Comparison of ENCODE assay signal across 15 cellular contexts in the genomic region with DNA sequence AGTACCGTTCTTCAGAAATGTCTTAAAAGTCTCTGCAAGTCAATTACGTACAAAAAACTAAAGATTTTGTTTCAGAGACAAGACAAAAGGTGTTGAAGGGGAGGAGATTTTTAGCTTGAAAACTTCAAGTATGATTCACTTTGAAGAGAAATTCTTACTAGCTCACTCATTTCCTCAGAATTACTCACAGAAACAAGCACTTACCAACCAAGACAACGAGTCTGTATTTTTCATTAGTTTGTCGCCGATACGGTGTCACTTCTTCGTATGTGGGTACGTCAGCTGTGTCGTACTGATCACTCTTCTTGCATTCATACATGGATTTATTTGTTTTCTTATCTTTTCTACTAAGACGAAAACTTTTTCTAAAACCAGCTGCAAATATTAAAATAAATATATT.
DNase-seq lines count a peak whose midpoint lies in the region; ATAC-seq and TF ChIP-seq lines count a peak whose summit lies in the region.
"Had no signal": no experiment of that assay in that cellular context is flagged by ENCODE, and none has a peak within 500 bp of the region (broad histone marks: within the 10 kb centered on the region; RNA-seq: fewer than 3 reads in every experiment).

No MANE protein-coding gene starts in this region.

- peaks cover 16% of the 10 kb centered on the region for H3K4me1 Mint-ChIP-seq in activated naive CD4-positive, alpha-beta T cell treated with anti-CD3 and anti-CD28 coated beads for 36 hours (ENCODE audit: low read depth)
- H3K4me1 Mint-ChIP-seq in activated naive CD4-positive, alpha-beta T cell treated with anti-CD3 and anti-CD28 coated beads, Interleukin-2, amount 10 ng/mL, durations not matched to agents 7 days and 5 days: peaks cover 9% of the 10 kb centered on the region

- peak; percentile 25 for DNase-seq in activated naive CD4-positive, alpha-beta T cell treated with anti-CD3 and anti-CD28 coated beads for 36 hours
- DNase-seq in activated naive CD4-positive, alpha-beta T cell treated with anti-CD3 and anti-CD28 coated beads, Interleukin-2, amount 10 ng/mL, durations not matched to agents 7 days and 5 days: no peak
- peak; percentile 8 to 78 for DNase-seq in SW 1271 (lab: John Stamatoyannopoulos, UW)
- peak; percentile 75 for DNase-seq in fibroblast of pulmonary artery (ENCODE audit: low read depth)
- no peak for DNase-seq in smooth muscle cell (lab: John Stamatoyannopoulos, UW; ENCODE audit: unreplicated experiment)
- DNase-seq in DMS153 treated with DMSO at 0.1 percent for 48 hours (lab: John Stamatoyannopoulos, UW; ENCODE audit: unreplicated experiment): no peak
- no peak for DNase-seq in NCI-H2107 (lab: John Stamatoyannopoulos, UW)
- DNase-seq: BE2C; effector memory CD4-positive, alpha-beta T cell; GF-D8; NCI-H1694; small intestine; upper lobe of right lung had no signal

- no peaks in the 10 kb centered on the region for H3K27me3 ChIP-seq in smooth muscle cell (ENCODE audit: low read depth)
- H3K27me3 ChIP-seq: BE2C, upper lobe of right lung had no signal

- CTCF ChIA-PET in activated naive CD4-positive, alpha-beta T cell treated with anti-CD3 and anti-CD28 coated beads for 36 hours (lab: Charles Lee): no interaction called here
- CTCF ChIA-PET in activated naive CD4-positive, alpha-beta T cell treated with anti-CD3 and anti-CD28 coated beads, Interleukin-2, amount 10 ng/mL, durations not matched to agents 7 days and 5 days (lab: Charles Lee): no interaction called here

- H3K27ac ChIP-seq in smooth muscle cell (ENCODE audit: low read depth): peak overlapping the region; percentile 96
- H3K27ac ChIP-seq: upper lobe of right lung had no signal

- no peaks in the 10 kb centered on the region for H3K27me3 Mint-ChIP-seq in activated naive CD4-positive, alpha-beta T cell treated with anti-CD3 and anti-CD28 coated beads for 36 hours (ENCODE audit: low read depth)
- no peaks in the 10 kb centered on the region for H3K27me3 Mint-ChIP-seq in activated naive CD4-positive, alpha-beta T cell treated with anti-CD3 and anti-CD28 coated beads, Interleukin-2, amount 10 ng/mL, durations not matched to agents 7 days and 5 days

- peak overlapping the region; percentile 88 for H3K9ac ChIP-seq in smooth muscle cell (ENCODE audit: low read depth)

- WGBS in smooth muscle cell (ENCODE audit: low lambda C conversion rate): 45% methylated on average over 10 of the region's 10 CpGs

- H3K36me3 ChIP-seq in smooth muscle cell (ENCODE audit: low read depth): no peaks in the 10 kb centered on the region
- H3K36me3 ChIP-seq: BE2C, upper lobe of right lung had no signal

- intact Hi-C loops in activated naive CD4-positive, alpha-beta T cell treated with anti-CD3 and anti-CD28 coated beads for 36 hours (cut with micrococcal nuclease): loop anchor here (2.0 to 5.0 kb wide), 3 partner anchors 89 to 347 kb away; no protein-coding TSS in a partner anchor

- no peak overlapping the region for H3K4me3 Mint-ChIP-seq in activated naive CD4-positive, alpha-beta T cell treated with anti-CD3 and anti-CD28 coated beads for 36 hours
- H3K4me3 Mint-ChIP-seq in activated naive CD4-positive, alpha-beta T cell treated with anti-CD3 and anti-CD28 coated beads, Interleukin-2, amount 10 ng/mL, durations not matched to agents 7 days and 5 days: no peak overlapping the region

- peak overlapping the region; percentile 48 for H2AFZ ChIP-seq in smooth muscle cell (ENCODE audit: low read depth)

- H3K27ac Mint-ChIP-seq in activated naive CD4-positive, alpha-beta T cell treated with anti-CD3 and anti-CD28 coated beads for 36 hours: peak overlapping the region; percentile 81
- H3K27ac Mint-ChIP-seq in activated naive CD4-positive, alpha-beta T cell treated with anti-CD3 and anti-CD28 coated beads, Interleukin-2, amount 10 ng/mL, durations not matched to agents 7 days and 5 days: no peak overlapping the region

- no peaks in the 10 kb centered on the region for H4K20me1 ChIP-seq in smooth muscle cell (ENCODE audit: low read depth)

- H3K79me2 ChIP-seq in smooth muscle cell (ENCODE audit: low read depth): no peaks in the 10 kb centered on the region

- H3K4me2 ChIP-seq in smooth muscle cell: peak overlapping the region; percentile 80

- no peaks in the 10 kb centered on the region for H3K4me1 ChIP-seq in smooth muscle cell (ENCODE audit: low read depth)
- H3K4me1 ChIP-seq: BE2C, upper lobe of right lung had no signal

- TF ChIP-seq CTCF in fibroblast of pulmonary artery (IDR thresholded peaks at IDR 0.05; ENCODE audit: low read length, missing control alignments) (no peak), smooth muscle cell (IDR thresholded peaks at IDR 0.05; ENCODE audit: borderline replicate concordance, insufficient read depth, poor library complexity, severe bottlenecking) (no peak)

- peaks cover 2% of the 10 kb centered on the region for H3K9me3 Mint-ChIP-seq in activated naive CD4-positive, alpha-beta T cell treated with anti-CD3 and anti-CD28 coated beads for 36 hours
- H3K9me3 Mint-ChIP-seq in activated naive CD4-positive, alpha-beta T cell treated with anti-CD3 and anti-CD28 coated beads, Interleukin-2, amount 10 ng/mL, durations not matched to agents 7 days and 5 days: peaks cover 2% of the 10 kb centered on the region

- ATAC-seq in HG03025 (IDR thresholded peaks at IDR 0.05; ENCODE audit: low FRiP score, unreplicated experiment): no peak
- ATAC-seq: HepG2, upper lobe of right lung had no signal

- H3K4me3 ChIP-seq in fibroblast of pulmonary artery (replicated peaks; ENCODE audit: low read depth, low read length) (no peak overlapping the region), smooth muscle cell (no peak overlapping the region)
- H3K4me3 ChIP-seq: upper lobe of right lung had no signal

- H3K36me3 Mint-ChIP-seq in activated naive CD4-positive, alpha-beta T cell treated with anti-CD3 and anti-CD28 coated beads for 36 hours (ENCODE audit: low read depth): peaks cover 37% of the 10 kb centered on the region
- H3K36me3 Mint-ChIP-seq in activated naive CD4-positive, alpha-beta T cell treated with anti-CD3 and anti-CD28 coated beads, Interleukin-2, amount 10 ng/mL, durations not matched to agents 7 days and 5 days: peaks cover 38% of the 10 kb centered on the region

- H3F3A ChIP-seq in smooth muscle cell (ENCODE audit: low read depth): no peaks in the 10 kb centered on the region

- H3K9me3 ChIP-seq in smooth muscle cell (replicated peaks; ENCODE audit: low read depth): no peaks in the 10 kb centered on the region
- H3K9me3 ChIP-seq: BE2C, upper lobe of right lung had no signal

Comparison
In these comparisons a context has a peak if more than half of its experiments do, and no peak if none do; other contexts are left out.
1. DNase-seq: peak in activated naive CD4-positive, alpha-beta T cell treated with anti-CD3 and anti-CD28 coated beads for 36 hours (single experiment), SW 1271 (2 of 2) and fibroblast of pulmonary artery (single experiment); none in activated naive CD4-positive, alpha-beta T cell treated with anti-CD3 and anti-CD28 coated beads, Interleukin-2, amount 10 ng/mL, durations not matched to agents 7 days and 5 days (single experiment), smooth muscle cell (single experiment), DMS153 treated with DMSO at 0.1 percent for 48 hours (single experiment) and NCI-H2107 (single experiment).